In the genomic region with DNA sequence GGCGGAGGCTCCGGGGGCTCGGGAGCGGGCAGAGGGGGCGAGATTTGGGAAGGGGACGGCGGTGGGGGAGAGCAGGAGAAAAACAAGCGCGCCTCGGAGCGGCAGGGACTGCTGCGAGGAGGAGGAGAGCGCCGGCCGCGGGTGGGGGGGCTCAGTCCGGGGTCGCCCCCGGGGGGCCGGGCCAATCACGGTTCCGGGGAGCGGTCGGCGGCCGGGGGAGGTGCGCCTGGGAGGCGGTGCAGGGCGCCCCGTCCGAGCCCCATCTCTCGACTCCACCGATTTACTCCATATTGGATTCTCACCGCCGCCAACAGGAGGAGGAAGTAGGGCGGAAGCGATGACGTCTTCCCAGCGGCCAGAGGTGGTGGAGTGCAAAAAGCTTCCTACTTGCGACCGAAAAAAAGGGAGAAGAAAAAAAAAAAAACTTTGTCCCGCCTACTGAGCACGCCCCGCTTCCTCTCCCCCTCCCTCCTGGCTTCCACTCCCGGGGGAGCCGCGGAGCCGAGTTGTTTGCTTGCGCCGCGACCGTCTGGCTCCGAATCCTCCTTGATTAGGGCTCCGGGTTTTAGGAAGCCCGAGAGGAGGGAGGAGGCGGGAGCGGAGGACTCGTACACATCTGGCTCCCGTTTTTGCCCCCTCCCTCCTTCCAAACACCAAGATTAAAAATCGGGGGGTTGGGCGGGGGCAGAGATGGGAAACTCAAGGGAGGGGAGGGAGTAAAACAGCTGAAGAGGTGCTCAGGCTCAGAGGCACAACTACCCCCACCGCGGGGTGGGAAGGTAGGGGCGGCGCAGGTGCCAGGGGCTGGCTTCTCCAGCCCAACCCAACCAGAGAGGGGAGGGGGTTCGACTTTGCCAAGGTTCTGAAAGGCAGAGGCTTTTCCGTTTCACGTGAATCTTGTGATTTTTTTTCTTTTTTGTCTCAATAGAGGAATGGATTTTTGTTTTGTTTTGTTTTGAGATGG, we compare ENCODE assay signal across 8 cellular contexts. TPM values are rescaled to one million over a fixed set of nuclear protein-coding genes. Genes with fewer than 3 reads are reported as not detected.
A peak's percentile ranks its signal among the peaks of the same experiment; 100 is the strongest.
DNase-seq lines count a peak whose midpoint lies in the region; ATAC-seq and TF ChIP-seq lines count a peak whose summit lies in the region.

A gene with protein sequence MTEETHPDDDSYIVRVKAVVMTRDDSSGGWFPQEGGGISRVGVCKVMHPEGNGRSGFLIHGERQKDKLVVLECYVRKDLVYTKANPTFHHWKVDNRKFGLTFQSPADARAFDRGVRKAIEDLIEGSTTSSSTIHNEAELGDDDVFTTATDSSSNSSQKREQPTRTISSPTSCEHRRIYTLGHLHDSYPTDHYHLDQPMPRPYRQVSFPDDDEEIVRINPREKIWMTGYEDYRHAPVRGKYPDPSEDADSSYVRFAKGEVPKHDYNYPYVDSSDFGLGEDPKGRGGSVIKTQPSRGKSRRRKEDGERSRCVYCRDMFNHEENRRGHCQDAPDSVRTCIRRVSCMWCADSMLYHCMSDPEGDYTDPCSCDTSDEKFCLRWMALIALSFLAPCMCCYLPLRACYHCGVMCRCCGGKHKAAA (minus strand): TSS at position 373 of the 964 bp plus-strand sequence. CDS start 612 bp downstream, outside the sequence.

- TF ChIP-seq POLR2A in body of pancreas (IDR thresholded peaks at IDR 0.05) = peak; percentile 87

- TF ChIP-seq CTCF in body of pancreas (IDR thresholded peaks at IDR 0.05) = peak in 3 of 7 experiments; percentile 24 to 34 (median 27)

- H3K36me3 ChIP-seq in body of pancreas (replicated peaks in 1 of 2; ENCODE audit: insufficient read depth in 1 of 2, low read depth in 2 of 2) = no peaks in the 10 kb centered on the region

- intact Hi-C loops in body of pancreas (cut with DNase I) = no loop called here

- peaks cover 29% of the 10 kb centered on the region for H3K4me1 ChIP-seq in body of pancreas

- H3K27me3 ChIP-seq in body of pancreas = no peaks in the 10 kb centered on the region

- WGBS in body of pancreas, 2 donors = 0% methylated on average over 54 to 67 of the region's 68 CpGs

- DNase-seq in NCI-H2029 (lab: John Stamatoyannopoulos, UW) (peak; percentile 86), T1000 (lab: John Stamatoyannopoulos, UW) (peak; percentile 86), body of pancreas (peak; percentile 93 to 96 (median 95)), hypothalamus (lab: John Stamatoyannopoulos, UW) (peak; percentile 35 to 93 (median 81)), retina (peak; percentile 96)

- H3K9me3 ChIP-seq in body of pancreas = no peaks in the 10 kb centered on the region

- peak within 1 kb of the TSS; percentile 93 to 100 (median 98) for H3K27ac ChIP-seq in body of pancreas

- peak within 1 kb of the TSS; percentile 70 for H3K4me3 ChIP-seq in GM08714 (ENCODE audit: low read length)
- H3K4me3 ChIP-seq in body of pancreas = peak within 1 kb of the TSS; percentile 90 to 99

- ATAC-seq in HG02870 (IDR thresholded peaks at IDR 0.05; ENCODE audit: unreplicated experiment) (peak; percentile 27), body of pancreas (peak; percentile 66), GM19467 (IDR thresholded peaks at IDR 0.05; ENCODE audit: unreplicated experiment) (no peak)

RNA-seq across cellular contexts. Expression of the gene that starts here (rescaled TPM):
- total RNA-seq in body of pancreas = 10 to 100 TPM; 16.1 to 16.2 TPM
